In genomic region chr1:45205910-45206721, GRCh38 we compare ENCODE assay signal across 8 cellular contexts. TPM values are rescaled to one million over a fixed set of nuclear protein-coding genes. Genes with fewer than 3 reads are reported as not detected.
A peak's percentile ranks its signal among the peaks of the same experiment; 100 is the strongest.
DNase-seq lines count a peak whose midpoint lies in the region; ATAC-seq and TF ChIP-seq lines count a peak whose summit lies in the region.

Gene ZSWIM5, minus strand, starts transcription at chr1:45206605. Its CDS starts 255 bp downstream, at chr1:45206350.

- H3K9me3 Mint-ChIP-seq in effector memory CD8-positive, alpha-beta T cell = no peaks in the 10 kb centered on the region

- peak within 1 kb of the TSS; percentile 98 for H3K4me2 ChIP-seq in mesenchymal stem cell (ENCODE audit: low read length, poor library complexity, severe bottlenecking)

- no peak within 1 kb of the TSS for H2BK120ac ChIP-seq in mesenchymal stem cell (ENCODE audit: low read depth, low read length)

- no peak within 1 kb of the TSS for H4K91ac ChIP-seq in mesenchymal stem cell (ENCODE audit: low read length)

- H3K27me3 ChIP-seq in mesenchymal stem cell (ENCODE audit: control insufficient read depth in 1 of 2, insufficient read depth in 1 of 2, low read length in 2 of 2) = peaks cover 5 to 37% of the 10 kb centered on the region in 2 experiments

- H2BK15ac ChIP-seq in mesenchymal stem cell (ENCODE audit: low read depth, poor library complexity, severe bottlenecking) = no peak within 1 kb of the TSS

- no peaks in the 10 kb centered on the region for H3K36me3 ChIP-seq in mesenchymal stem cell (ENCODE audit: control insufficient read depth in 1 of 2, insufficient read depth in 2 of 2, low read depth in 1 of 2, low read length in 2 of 2)

- peak within 1 kb of the TSS in 1 of 2 experiments; percentile 93 for H3K23ac ChIP-seq in mesenchymal stem cell (ENCODE audit: low read length in 2 of 2)

- peak within 1 kb of the TSS; percentile 96 for H2AFZ ChIP-seq in mesenchymal stem cell (ENCODE audit: low read depth, low read length)

- ATAC-seq in HG02678 (IDR thresholded peaks at IDR 0.05; ENCODE audit: unreplicated experiment) (peak; percentile 66), GM19328 (IDR thresholded peaks at IDR 0.05; ENCODE audit: unreplicated experiment) (no peak)
- peak; percentile 81 for ATAC-seq in effector memory CD8-positive, alpha-beta T cell (replicated peaks)

- no peaks in the 10 kb centered on the region for H3K79me1 ChIP-seq in mesenchymal stem cell (replicated peaks; ENCODE audit: low read length, poor library complexity, severe bottlenecking)

- H3K18ac ChIP-seq in mesenchymal stem cell (ENCODE audit: low read depth in 1 of 2, low read length in 2 of 2) = no peak within 1 kb of the TSS

- peaks cover 13 to 20% of the 10 kb centered on the region in 2 donors for H3K4me1 Mint-ChIP-seq in effector memory CD8-positive, alpha-beta T cell (ENCODE audit: low read depth in 2 of 2)

- H3K36me3 Mint-ChIP-seq in effector memory CD8-positive, alpha-beta T cell (ENCODE audit: insufficient read depth) = peaks cover 9% of the 10 kb centered on the region

- peak within 1 kb of the TSS; percentile 0 for H4K8ac ChIP-seq in mesenchymal stem cell (ENCODE audit: low read length)

- CTCF ChIA-PET in GM10248 (lab: Yijun Ruan, JAX) = no interaction called here

- no peak within 1 kb of the TSS for H2BK5ac ChIP-seq in mesenchymal stem cell (ENCODE audit: low read depth, low read length, poor library complexity, severe bottlenecking)

- H3K4me3 Mint-ChIP-seq in effector memory CD8-positive, alpha-beta T cell = peak within 1 kb of the TSS; percentile 77 to 84

- no peak for TF ChIP-seq CTCF in GM10248 (IDR thresholded peaks at IDR 0.05; ENCODE audit: control extremely low read depth, extremely low read depth, low read depth, missing control alignments)

- peak within 1 kb of the TSS; percentile 67 to 87 for H3K4me3 ChIP-seq in mesenchymal stem cell (ENCODE audit: insufficient read depth in 1 of 2, low read depth in 1 of 2, low read length in 2 of 2)

- peak within 1 kb of the TSS in 1 of 2 experiments; percentile 53 for H3K14ac ChIP-seq in mesenchymal stem cell (ENCODE audit: low read length in 2 of 2)

- no peak within 1 kb of the TSS for H3K4ac ChIP-seq in mesenchymal stem cell (ENCODE audit: low read depth in 1 of 2, low read length in 2 of 2)

- no peak within 1 kb of the TSS for H3K27ac ChIP-seq in mesenchymal stem cell (ENCODE audit: low read length, poor library complexity, severe bottlenecking)

- peak within 1 kb of the TSS; percentile 84 for H3K9ac ChIP-seq in mesenchymal stem cell (ENCODE audit: low read length)

- POLR2A ChIA-PET in GM10248 (lab: Yijun Ruan, JAX) = no interaction called here

- H3K27me3 Mint-ChIP-seq in effector memory CD8-positive, alpha-beta T cell = no peaks in the 10 kb centered on the region

- H3K27ac Mint-ChIP-seq in effector memory CD8-positive, alpha-beta T cell = peak within 1 kb of the TSS; percentile 46 to 79

- under 1% methylated on average over 64 of the region's 118 CpGs for WGBS in mesenchymal stem cell

- DNase-seq in GM10248 (ENCODE audit: extremely low spot score) (peak; percentile 74), NCI-H226 (peak; percentile 36), mesenchymal stem cell (peak; percentile 50)
- DNase-seq in activated CD8-positive, alpha-beta memory T cell treated with anti-CD3 and anti-CD28 coated beads for 48 hours (ENCODE audit: low read depth in 2 of 3, low spot score in 2 of 3) = peak; percentile 27 to 47 (median 35)
- DNase-seq in effector memory CD8-positive, alpha-beta T cell = peak; percentile 54 to 63 (median 56)
- peak; percentile 24 for DNase-seq in stimulated activated CD8-positive, alpha-beta memory T cell treated with anti-CD3 and anti-CD28 coated beads, Interleukin-12 subunit alpha, Interleukin-12 subunit beta, amount 100 ng/mL, for 1 hour (ENCODE audit: low read depth)

- H3K4me1 ChIP-seq in mesenchymal stem cell (ENCODE audit: control insufficient read depth, insufficient read depth, low read depth, low read length) = peaks cover 12% of the 10 kb centered on the region

- H2AK5ac ChIP-seq in mesenchymal stem cell (ENCODE audit: low read length, severe bottlenecking) = no peak within 1 kb of the TSS

- H2BK12ac ChIP-seq in mesenchymal stem cell (ENCODE audit: low read length in 2 of 2) = no peak within 1 kb of the TSS

- no peaks in the 10 kb centered on the region for H3K9me3 ChIP-seq in mesenchymal stem cell (ENCODE audit: control insufficient read depth, low read length)

RNA-seq across cellular contexts. Expression of gene ZSWIM5, which starts in this region (rescaled TPM):
- polyA plus RNA-seq in mesenchymal stem cell (2013, experiment 1 of 2) = 0.01 TPM
- polyA plus RNA-seq in mesenchymal stem cell (2013, experiment 2 of 2) = 0.01 TPM

Comparison
In these comparisons a context has a peak if more than half of its experiments do, and no peak if none do; other contexts are left out.
1. DNase-seq: peak in every context shown above with its lines; median percentile 74 in GM10248; 56 in effector memory CD8-positive, alpha-beta T cell; 50 in mesenchymal stem cell; 36 in NCI-H226; 35 in activated CD8-positive, alpha-beta memory T cell treated with anti-CD3 and anti-CD28 coated beads for 48 hours; 24 in stimulated activated CD8-positive, alpha-beta memory T cell treated with anti-CD3 and anti-CD28 coated beads, Interleukin-12 subunit alpha, Interleukin-12 subunit beta, amount 100 ng/mL, for 1 hour.